In genomic region chr14:59688224-59689170, GRCh38 we compare ENCODE assay signal across 8 cellular contexts.
DNase-seq lines count a peak whose midpoint lies in the region; ATAC-seq and TF ChIP-seq lines count a peak whose summit lies in the region.

No MANE protein-coding gene starts in this region.

- peak; percentile 53 for TF ChIP-seq CTCF in hepatocyte (IDR thresholded peaks at IDR 0.05; ENCODE audit: poor library complexity)

- H3K4me2 ChIP-seq in hepatocyte = no peak overlapping the region

- peaks cover 18% of the 10 kb centered on the region for H3K27me3 Mint-ChIP-seq in activated naive CD8-positive, alpha-beta T cell treated with anti-CD3 and anti-CD28 coated beads, Interleukin-2, amount 10 ng/mL, durations not matched to agents 7 days and 5 days

- DNase-seq in Daoy (ENCODE audit: low read depth) (peak; percentile 45), NCI-H446 treated with DMSO at 0.1 percent for 48 hours (lab: John Stamatoyannopoulos, UW) (peak; percentile 28), hepatocyte (ENCODE audit: low spot score) (peak; percentile 66), hippocampal formation (lab: John Stamatoyannopoulos, UW) (no peak)
- DNase-seq in activated naive CD8-positive, alpha-beta T cell treated with anti-CD3 and anti-CD28 coated beads, Interleukin-2, amount 10 ng/mL, durations not matched to agents 7 days and 5 days = no peak
- peak; percentile 51 for DNase-seq in stimulated activated CD8-positive, alpha-beta memory T cell treated with anti-CD3 and anti-CD28 coated beads, Interleukin-4, amount 100 ng/mL, for 48 hours

- peaks cover 3% of the 10 kb centered on the region for H3K27me3 ChIP-seq in hepatocyte

- H3K4me3 ChIP-seq in hepatocyte = no peak overlapping the region

- ATAC-seq in GM19324 (IDR thresholded peaks at IDR 0.05; ENCODE audit: low FRiP score, unreplicated experiment) (peak; percentile 87), HG03108 (IDR thresholded peaks at IDR 0.05; ENCODE audit: unreplicated experiment) (peak; percentile 76)
- ATAC-seq in activated naive CD8-positive, alpha-beta T cell treated with anti-CD3 and anti-CD28 coated beads, Interleukin-2, amount 10 ng/mL, durations not matched to agents 7 days and 5 days (ENCODE audit: low read depth) = peak; percentile 73

- no peaks in the 10 kb centered on the region for H3K4me1 Mint-ChIP-seq in activated naive CD8-positive, alpha-beta T cell treated with anti-CD3 and anti-CD28 coated beads, Interleukin-2, amount 10 ng/mL, durations not matched to agents 7 days and 5 days

- no peak overlapping the region for H2AFZ ChIP-seq in hepatocyte

- 82% methylated on average over 8 of the region's 8 CpGs for WGBS in hepatocyte (ENCODE audit: low lambda C conversion rate, missing lambda C conversion rate)

- POLR2A ChIA-PET in activated naive CD8-positive, alpha-beta T cell treated with anti-CD3 and anti-CD28 coated beads, Interleukin-2, amount 10 ng/mL, durations not matched to agents 7 days and 5 days (lab: Charles Lee) = no interaction called here

- no peaks in the 10 kb centered on the region for H3K36me3 Mint-ChIP-seq in activated naive CD8-positive, alpha-beta T cell treated with anti-CD3 and anti-CD28 coated beads, Interleukin-2, amount 10 ng/mL, durations not matched to agents 7 days and 5 days

- H3K79me2 ChIP-seq in hepatocyte = no peaks in the 10 kb centered on the region

- no peaks in the 10 kb centered on the region for H4K20me1 ChIP-seq in hepatocyte (ENCODE audit: insufficient read depth, poor library complexity, severe bottlenecking)

- H3K36me3 ChIP-seq in hepatocyte (replicated peaks; ENCODE audit: insufficient read depth, low read depth) = no peaks in the 10 kb centered on the region

- no peak overlapping the region for H3K27ac Mint-ChIP-seq in activated naive CD8-positive, alpha-beta T cell treated with anti-CD3 and anti-CD28 coated beads, Interleukin-2, amount 10 ng/mL, durations not matched to agents 7 days and 5 days

- H3K9me2 ChIP-seq in hepatocyte (replicated peaks; ENCODE audit: insufficient read depth) = no peaks in the 10 kb centered on the region

- H3K4me1 ChIP-seq in hepatocyte (ENCODE audit: insufficient read depth) = no peaks in the 10 kb centered on the region

- no peaks in the 10 kb centered on the region for H3K9me3 Mint-ChIP-seq in activated naive CD8-positive, alpha-beta T cell treated with anti-CD3 and anti-CD28 coated beads, Interleukin-2, amount 10 ng/mL, durations not matched to agents 7 days and 5 days

- H3K9me3 ChIP-seq in hepatocyte (ENCODE audit: low read depth) = no peaks in the 10 kb centered on the region

- H3K4me3 Mint-ChIP-seq in activated naive CD8-positive, alpha-beta T cell treated with anti-CD3 and anti-CD28 coated beads, Interleukin-2, amount 10 ng/mL, durations not matched to agents 7 days and 5 days = no peak overlapping the region

- H3K27ac ChIP-seq in hepatocyte = no peak overlapping the region

Comparison
In these comparisons a context has a peak if more than half of its experiments do, and no peak if none do; other contexts are left out.
1. DNase-seq: peak in Daoy (single experiment), NCI-H446 treated with DMSO at 0.1 percent for 48 hours (single experiment), hepatocyte (single experiment) and stimulated activated CD8-positive, alpha-beta memory T cell treated with anti-CD3 and anti-CD28 coated beads, Interleukin-4, amount 100 ng/mL, for 48 hours (single experiment); none in activated naive CD8-positive, alpha-beta T cell treated with anti-CD3 and anti-CD28 coated beads, Interleukin-2, amount 10 ng/mL, durations not matched to agents 7 days and 5 days (single experiment) and hippocampal formation (0 of 2).
2. Peak in every context shown above with its lines, with median percentiles within 50 percentile points of each other: ATAC-seq.